ENCODE assay signal across 9 cellular contexts in genomic region chr6:1312193-1312443, GRCh38. TPM values are rescaled to one million over a fixed set of nuclear protein-coding genes. Genes with fewer than 3 reads are reported as not detected.
A peak's percentile ranks its signal among the peaks of the same experiment; 100 is the strongest.
DNase-seq lines count a peak whose midpoint lies in the region; ATAC-seq, FAIRE-seq and TF ChIP-seq lines count a peak whose summit lies in the region.
"Had no signal": no experiment of that assay in that cellular context is flagged by ENCODE, and none has a peak within 500 bp of the region (broad histone marks: within the 10 kb centered on the region; RNA-seq: fewer than 3 reads in every experiment).

No MANE protein-coding gene starts in this region.

- H3K27ac Mint-ChIP-seq in CD14-positive monocyte = peak overlapping the region in 2 of 7 donors; percentile 50 to 74

- H3K4me2 ChIP-seq in PC-9 (peak overlapping the region; percentile 81), neuronal stem cell (ENCODE audit: insufficient read depth, low read length, poor library complexity, severe bottlenecking) (peak overlapping the region; percentile 71)

- H4K91ac ChIP-seq in neuronal stem cell (ENCODE audit: low read depth, low read length, poor library complexity) = no peak overlapping the region

- no peak overlapping the region for H4K8ac ChIP-seq in neuronal stem cell (ENCODE audit: low read depth, low read length)

- no peaks in the 10 kb centered on the region for H4K20me1 ChIP-seq in PC-9 (ENCODE audit: insufficient read depth)

- H2AK5ac ChIP-seq in neuronal stem cell (ENCODE audit: low read depth, low read length) = no peak overlapping the region

- H3K4me3 ChIP-seq in PC-9 (peak overlapping the region; percentile 69), epithelial cell of esophagus (ENCODE audit: low read length) (peak overlapping the region; percentile 90), neuronal stem cell (ENCODE audit: low read length in 2 of 2) (peak overlapping the region; percentile 26 to 72)

- BruUV-seq in PC-9 (replicated peaks; lab: Mats Ljungman, UMichigan) = TSS peak; percentile 68

- H3K9me3 Mint-ChIP-seq in CD14-positive monocyte = peaks cover 4 to 27% (median 18%) of the 10 kb centered on the region in 7 donors

- ATAC-seq in HG03432 (IDR thresholded peaks at IDR 0.05; ENCODE audit: unreplicated experiment) (no peak), GM18873 (IDR thresholded peaks at IDR 0.05; ENCODE audit: low FRiP score, unreplicated experiment) (no peak)

- H3K27ac ChIP-seq in PC-9 (peak overlapping the region; percentile 90), neuronal stem cell (replicated peaks; ENCODE audit: low read length) (no peak overlapping the region)

- no peak overlapping the region for H3K18ac ChIP-seq in neuronal stem cell (ENCODE audit: low read length)

- intact Hi-C loops in CD14-positive monocyte (cut with micrococcal nuclease) (loop anchor here in 1 of 2 donors (10.0 kb wide), 1 partner anchor 47 kb away; no protein-coding TSS in a partner anchor), PC-9 (cut with micrococcal nuclease; ENCODE audit: unreplicated experiment) (loop anchor here (1.0 to 2.0 kb wide), 3 partner anchors 201 to 515 kb away; no protein-coding TSS in a partner anchor)

- no peak overlapping the region for H3K23ac ChIP-seq in neuronal stem cell (ENCODE audit: low read depth, low read length, poor library complexity)

- FAIRE-seq in D721Med (lab: Jason Lieb, UNC) = no peak
- FAIRE-seq: GM18507 had no signal

- H3K9me3 ChIP-seq in PC-9 (ENCODE audit: insufficient read depth, low read depth) (no peaks in the 10 kb centered on the region), neuronal stem cell (replicated peaks in 1 of 2; ENCODE audit: control insufficient read depth in 2 of 2, insufficient read depth in 1 of 2, low read depth in 1 of 2, low read length in 2 of 2) (no peaks in the 10 kb centered on the region)

- no peak overlapping the region for H2BK15ac ChIP-seq in neuronal stem cell (ENCODE audit: low read length)

- H3K4me3 Mint-ChIP-seq in CD14-positive monocyte = peak overlapping the region; percentile 71 to 90

- TF ChIP-seq CTCF in CD14-positive monocyte (IDR thresholded peaks at IDR 0.05) (no peak), PC-9 (conservative IDR thresholded peaks at IDR 0.05) (no peak), epithelial cell of esophagus (IDR thresholded peaks at IDR 0.05; ENCODE audit: insufficient read depth, low read depth, low read length, missing control alignments) (no peak), D721Med (IDR thresholded peaks at IDR 0.05; ENCODE audit: insufficient read depth, missing control alignments) (no peak)

- H3K4ac ChIP-seq in neuronal stem cell (ENCODE audit: low read length) = no peak overlapping the region

- H3K27me3 Mint-ChIP-seq in CD14-positive monocyte (ENCODE audit: low read depth in 3 of 3) = peaks cover 78 to 88% (median 80%) of the 10 kb centered on the region in 3 donors

- POLR2A ChIA-PET in PC-9 (lab: Charles Lee; ENCODE audit: unreplicated experiment) = interaction anchor here (0.7 to 2.6 kb wide), 6 partner anchors 13 to 341 kb away, joined by 3 to 19 read pairs (median 6); no protein-coding TSS in a partner anchor

- H2AFZ ChIP-seq in PC-9 = no peak overlapping the region
- H2AFZ ChIP-seq in neuronal stem cell (ENCODE audit: low read length) = peak overlapping the region; percentile 74

- H3K9me2 ChIP-seq in PC-9 (ENCODE audit: insufficient read depth) = no peaks in the 10 kb centered on the region

- H2BK12ac ChIP-seq in neuronal stem cell (ENCODE audit: low read length) = no peak overlapping the region

- no peak overlapping the region for H2BK5ac ChIP-seq in neuronal stem cell (ENCODE audit: low read length)

- no peak overlapping the region for H2BK120ac ChIP-seq in neuronal stem cell (ENCODE audit: low read depth, low read length)

- WGBS in neuronal stem cell (ENCODE audit: extremely low coverage in 2 of 2, insufficient read length in 2 of 2, insufficient replicate concordance in 1 of 2), 2 donors = no CpG with 5 or more reads among the region's 23 CpGs

- H3K36me3 ChIP-seq in PC-9 (ENCODE audit: low read depth) = peaks cover 16% of the 10 kb centered on the region; the same call in 1 of the 2 replicates
- no peaks in the 10 kb centered on the region for H3K36me3 ChIP-seq in neuronal stem cell (replicated peaks in 1 of 2; ENCODE audit: control insufficient read depth in 2 of 2, insufficient read depth in 2 of 2, low read length in 2 of 2)

- no peaks in the 10 kb centered on the region for H3K27me3 ChIP-seq in PC-9 (ENCODE audit: insufficient read depth, low read depth)
- H3K27me3 ChIP-seq in neuronal stem cell (ENCODE audit: control insufficient read depth in 3 of 3, insufficient read depth in 3 of 3, low read depth in 1 of 3, low read length in 3 of 3) = peaks cover 34 to 91% (median 81%) of the 10 kb centered on the region in 3 experiments

- peaks cover 5 to 16% of the 10 kb centered on the region in 2 donors for H3K36me3 Mint-ChIP-seq in CD14-positive monocyte

- peak overlapping the region; percentile 15 for H3K9ac ChIP-seq in neuronal stem cell (ENCODE audit: low read depth, low read length, poor library complexity)

- CTCF ChIA-PET in PC-9 (lab: Charles Lee) = interaction anchor here (1.8 kb wide), 2 partner anchors 13 to 24 kb away, joined by 5 to 18 read pairs; no protein-coding TSS in a partner anchor

- DNase-seq in CD14-positive monocyte (ENCODE audit: low spot score) (no peak), PC-9 (no peak), epithelial cell of esophagus (ENCODE audit: low read depth) (peak; percentile 46), neuronal stem cell (ENCODE audit: low spot score) (no peak), D721Med (ENCODE audit: insufficient read length, low spot score) (no peak)
- DNase-seq in stimulated activated CD4-positive, alpha-beta T cell treated with anti-CD3 and anti-CD28 coated beads, Interleukin-4, amount 100 ng/mL, for 4 hours = no peak

- H3K4me1 Mint-ChIP-seq in CD14-positive monocyte = peaks cover 24% of the 10 kb centered on the region

- H3K4me1 ChIP-seq in PC-9 (replicated peaks; ENCODE audit: insufficient read depth) = peaks cover 11% of the 10 kb centered on the region; the same call in 1 of the 2 replicates
- H3K4me1 ChIP-seq in neuronal stem cell (ENCODE audit: control insufficient read depth in 2 of 2, insufficient read depth in 1 of 2, low read depth in 1 of 2, low read length in 2 of 2) = peaks cover 0 to 4% of the 10 kb centered on the region in 2 donors

- H3K79me2 ChIP-seq in PC-9 (ENCODE audit: low read depth) = peaks cover 35% of the 10 kb centered on the region

- no peak overlapping the region for H3K14ac ChIP-seq in neuronal stem cell (ENCODE audit: low read length)

- H3F3A ChIP-seq in PC-9 (ENCODE audit: insufficient read depth, low read depth) = peaks cover 40% of the 10 kb centered on the region; the same call in 1 of the 2 replicates

- peaks cover 1% of the 10 kb centered on the region for H3K79me1 ChIP-seq in neuronal stem cell (ENCODE audit: low read depth, low read length)

RNA-seq across cellular contexts. Expression of gene FOXQ1, which starts 0.2 kb away (rescaled TPM):
- polyA plus RNA-seq in CD14-positive monocyte = not detected
- 55.8 and 57.0 TPM in 2 replicates for total RNA-seq in PC-9 (2021)
- not detected for polyA plus RNA-seq in neuronal stem cell (2013, experiment 1 of 2)
- 0.01 TPM for polyA plus RNA-seq in neuronal stem cell (2013, experiment 2 of 2)
